Comparison of ENCODE assay signal across 8 cellular contexts in the genomic region with DNA sequence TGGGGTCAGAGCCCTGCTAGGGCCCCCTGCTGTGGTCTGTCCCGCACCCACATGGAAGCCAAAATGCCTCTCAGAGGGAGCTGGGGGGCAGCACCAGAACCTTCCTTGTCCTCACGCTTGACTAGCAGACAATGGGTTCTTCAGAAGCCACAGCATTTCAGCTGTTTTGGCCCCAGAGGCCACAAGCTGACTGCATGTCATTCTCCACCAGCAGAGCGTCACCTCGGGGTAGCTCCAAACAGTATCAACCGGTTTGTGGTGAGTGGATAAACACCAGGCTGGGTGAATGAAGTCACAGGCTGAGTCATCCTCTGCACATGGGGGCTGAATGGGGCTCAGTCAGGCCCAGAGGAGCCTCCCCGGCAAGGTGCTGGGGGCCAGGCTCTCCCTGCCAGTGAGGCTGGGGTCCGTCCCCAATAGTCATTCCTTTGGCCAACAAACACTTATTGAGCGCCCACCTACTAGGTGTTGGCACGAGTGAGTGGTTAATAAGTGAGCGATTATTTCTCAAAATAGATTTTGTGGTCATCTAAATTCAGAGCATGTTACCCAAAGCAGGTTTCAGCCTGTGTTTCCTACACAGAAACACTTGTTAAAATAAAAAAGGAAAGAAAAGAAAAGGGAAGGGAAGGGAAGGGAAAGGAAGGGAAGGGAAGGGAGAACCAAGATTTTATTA. TPM values are rescaled to one million over a fixed set of nuclear protein-coding genes. Genes with fewer than 3 reads are reported as not detected.
DNase-seq lines count a peak whose midpoint lies in the region; ATAC-seq and TF ChIP-seq lines count a peak whose summit lies in the region.

No MANE protein-coding gene starts in this region.

- peaks cover 40% of the 10 kb centered on the region for H3K27me3 Mint-ChIP-seq in activated CD4-positive, alpha-beta T cell treated with anti-CD3 and anti-CD28 coated beads, Interleukin-2, amount 10 ng/mL, durations not matched to agents 24 days and 14 days

- no peaks in the 10 kb centered on the region for H3K36me3 Mint-ChIP-seq in activated CD4-positive, alpha-beta T cell treated with anti-CD3 and anti-CD28 coated beads, Interleukin-2, amount 10 ng/mL, durations not matched to agents 24 days and 14 days (ENCODE audit: low read depth)

- H3K4me1 ChIP-seq in A673 (ENCODE audit: insufficient read depth, low read length, poor library complexity, severe bottlenecking) = no peaks in the 10 kb centered on the region

- TF ChIP-seq CTCF in GM06990 (IDR thresholded peaks at IDR 0.05; ENCODE audit: insufficient read depth, low read length, poor library complexity, severe bottlenecking) = peak; percentile 20
- no peak for TF ChIP-seq CTCF in GM20000 (IDR thresholded peaks at IDR 0.05; ENCODE audit: extremely low read depth, missing control alignments)
- TF ChIP-seq CTCF in A673 (conservative IDR thresholded peaks at IDR 0.05; ENCODE audit: low read depth, low read length) = no peak

- H3K4me1 Mint-ChIP-seq in activated CD4-positive, alpha-beta T cell treated with anti-CD3 and anti-CD28 coated beads, Interleukin-2, amount 10 ng/mL, durations not matched to agents 24 days and 14 days = no peaks in the 10 kb centered on the region

- BruUV-seq in A673 (replicated peaks; lab: Mats Ljungman, UMichigan) = no TSS peak

- no peaks in the 10 kb centered on the region for H3K9me3 ChIP-seq in A673 (ENCODE audit: low read depth, low read length, poor library complexity, severe bottlenecking)

- no peaks in the 10 kb centered on the region for H3K9me3 Mint-ChIP-seq in activated CD4-positive, alpha-beta T cell treated with anti-CD3 and anti-CD28 coated beads, Interleukin-2, amount 10 ng/mL, durations not matched to agents 24 days and 14 days

- CTCF ChIA-PET in A673 (lab: Charles Lee) = no interaction called here

- intact Hi-C loops in activated CD4-positive, alpha-beta T cell treated with anti-CD3 and anti-CD28 coated beads, Interleukin-2, amount 10 ng/mL, durations not matched to agents 24 days and 14 days (cut with micrococcal nuclease) = no loop called here
- intact Hi-C loops in head of caudate nucleus (cut with DNase I) = loop anchor here (2.0 kb wide), 2 partner anchors 38 to 48 kb away; no protein-coding TSS in a partner anchor
- intact Hi-C loops in A673 (cut with micrococcal nuclease; ENCODE audit: unreplicated experiment) = no loop called here

- H3K27me3 ChIP-seq in GM06990 (replicated peaks; ENCODE audit: control insufficient read depth, insufficient read depth, low read length) (peaks cover 1% of the 10 kb centered on the region; the same call in 1 of the 2 replicates), A673 (replicated peaks; ENCODE audit: insufficient read depth, low read depth, low read length, poor library complexity) (peaks cover 60% of the 10 kb centered on the region)

- peak; percentile 98 for ATAC-seq in HG03460 (IDR thresholded peaks at IDR 0.05; ENCODE audit: unreplicated experiment)

- H3K36me3 ChIP-seq in GM06990 (ENCODE audit: control insufficient read depth, insufficient read depth, low read length) (no peaks in the 10 kb centered on the region), A673 (ENCODE audit: insufficient read depth, low read length, poor library complexity, severe bottlenecking) (no peaks in the 10 kb centered on the region)

- POLR2A ChIA-PET in A673 (lab: Charles Lee; ENCODE audit: low non-redundant PET) = no interaction called here

- H3K4me3 ChIP-seq in GM06990 (replicated peaks; ENCODE audit: low read depth, low read length) (no peak overlapping the region), A673 (ENCODE audit: low read depth, low read length, poor library complexity, severe bottlenecking) (no peak overlapping the region)

- no peak overlapping the region for H3K4me3 Mint-ChIP-seq in activated CD4-positive, alpha-beta T cell treated with anti-CD3 and anti-CD28 coated beads, Interleukin-2, amount 10 ng/mL, durations not matched to agents 24 days and 14 days

- peak; percentile 73 for DNase-seq in GM06990 (ENCODE audit: extremely low read depth, insufficient read length)
- DNase-seq in GM20000 (ENCODE audit: low spot score) = peak; percentile 87
- peak; percentile 68 for DNase-seq in activated CD4-positive, alpha-beta T cell treated with anti-CD3 and anti-CD28 coated beads, Interleukin-2, amount 10 ng/mL, durations not matched to agents 24 days and 14 days
- peak; percentile 68 to 96 (median 89) for DNase-seq in head of caudate nucleus
- peak in 48 of 49 donors; percentile 36 to 95 (median 80) for DNase-seq in substantia nigra (lab: John Stamatoyannopoulos, UW)
- DNase-seq in NCI-H69 (lab: John Stamatoyannopoulos, UW) = no peak
- DNase-seq in A673 (ENCODE audit: low spot score) = no peak

- H3K27ac ChIP-seq in substantia nigra (ENCODE audit: low read depth, low read length, poor library complexity, severe bottlenecking) (peak overlapping the region; percentile 96), A673 (ENCODE audit: low read depth, low read length, poor library complexity, severe bottlenecking) (no peak overlapping the region)

- no peak overlapping the region for H3K27ac Mint-ChIP-seq in activated CD4-positive, alpha-beta T cell treated with anti-CD3 and anti-CD28 coated beads, Interleukin-2, amount 10 ng/mL, durations not matched to agents 24 days and 14 days

RNA-seq across cellular contexts. Expression of gene OLIG1, which starts 9.1 kb away (rescaled TPM):
- not detected in 2 replicates for total RNA-seq in activated CD4-positive, alpha-beta T cell treated with anti-CD3 and anti-CD28 coated beads, Interleukin-2, amount 10 ng/mL, durations not matched to agents 24 days and 14 days
- total RNA-seq in A673 (2021) = not detected in 2 replicates

RNA-seq across cellular contexts. Expression of gene OLIG2, which starts 53.3 kb away (rescaled TPM):
- total RNA-seq in activated CD4-positive, alpha-beta T cell treated with anti-CD3 and anti-CD28 coated beads, Interleukin-2, amount 10 ng/mL, durations not matched to agents 24 days and 14 days = not detected in 2 replicates
- not detected in 2 replicates for total RNA-seq in A673 (2021)

Comparison
In these comparisons a context has a peak if more than half of its experiments do, and no peak if none do; other contexts are left out.
1. DNase-seq: peak in GM06990 (single experiment), GM20000 (single experiment), activated CD4-positive, alpha-beta T cell treated with anti-CD3 and anti-CD28 coated beads, Interleukin-2, amount 10 ng/mL, durations not matched to agents 24 days and 14 days (single experiment), head of caudate nucleus (42 of 42) and substantia nigra (48 of 49); none in NCI-H69 (single experiment) and A673 (single experiment).